ENCODE assay signal across 8 cellular contexts in genomic region chr11:47916361-47916841, GRCh38.
DNase-seq lines count a peak whose midpoint lies in the region; TF ChIP-seq lines count a peak whose summit lies in the region.
"Had no signal": no experiment of that assay in that cellular context is flagged by ENCODE, and none has a peak within 500 bp of the region (broad histone marks: within the 10 kb centered on the region; RNA-seq: fewer than 3 reads in every experiment).

No MANE protein-coding gene starts in this region.

- in situ Hi-C loops in transverse colon (cut with MboI; ENCODE audit: low pct_ligation_motif_present in 1 of 4, low pct_unique_long_range_greater_than_20kb in 1 of 4, low sequenced_read_pairs in 3 of 4), result no loop called here

- no peaks in the 10 kb centered on the region for H3K9me3 ChIP-seq in OCI-LY7 (ENCODE audit: low read length)
- no peaks in the 10 kb centered on the region for H3K9me3 ChIP-seq in colonic mucosa
- no peaks in the 10 kb centered on the region for H3K9me3 ChIP-seq in transverse colon
- no peaks in the 10 kb centered on the region for H3K9me3 ChIP-seq in tibial nerve

- POLR2A ChIA-PET in OCI-LY7 (lab: Charles Lee), result interaction anchor here (0.5 to 2.0 kb wide), 3 partner anchors 29 to 103 kb away, joined by 3 to 5 read pairs (median 4); no protein-coding TSS in a partner anchor

- DNase-seq in OCI-LY7 (ENCODE audit: low spot score) (no peak), colonic mucosa (peak; percentile 34), mesenteric fat pad (ENCODE audit: low spot score) (peak; percentile 89), transverse colon (no peak), tibial nerve (ENCODE audit: low spot score in 2 of 2) (no peak), activated gamma-delta T cell treated with Interleukin-2 at 50 U/mL for 16 hours (no peak), NCI-H82 (lab: John Stamatoyannopoulos, UW) (no peak)
- DNase-seq: activated CD4-positive, alpha-beta T cell treated with anti-CD3 and anti-CD28 coated beads for 1 hour had no signal

- H4K20me1 ChIP-seq in OCI-LY7 (ENCODE audit: insufficient read depth, low read length), result no peaks in the 10 kb centered on the region

- H3K4me3 ChIP-seq in OCI-LY7 (ENCODE audit: low read depth, low read length, poor library complexity, severe bottlenecking) (no peak overlapping the region), colonic mucosa (no peak overlapping the region), transverse colon (no peak overlapping the region), tibial nerve (no peak overlapping the region)

- no peak for TF ChIP-seq EP300 in transverse colon (IDR thresholded peaks at IDR 0.05; ENCODE audit: low read depth)
- TF ChIP-seq EP300 in tibial nerve (IDR thresholded peaks at IDR 0.05), result no peak

- TF ChIP-seq POLR2A in transverse colon (IDR thresholded peaks at IDR 0.05) (no peak), tibial nerve (IDR thresholded peaks at IDR 0.05) (no peak)

- no peaks in the 10 kb centered on the region for H3K27me3 ChIP-seq in colonic mucosa
- no peaks in the 10 kb centered on the region for H3K27me3 ChIP-seq in transverse colon
- no peaks in the 10 kb centered on the region for H3K27me3 ChIP-seq in tibial nerve

- no TSS peak for BruUV-seq in OCI-LY7 (replicated peaks; lab: Mats Ljungman, UMichigan)

- H3K27ac ChIP-seq in OCI-LY7 (ENCODE audit: low read depth, low read length, poor library complexity, severe bottlenecking), result no peak overlapping the region
- no peak overlapping the region for H3K27ac ChIP-seq in colonic mucosa
- peak overlapping the region; percentile 49 to 65 (median 62) for H3K27ac ChIP-seq in transverse colon
- H3K27ac ChIP-seq in tibial nerve, result peak overlapping the region in 1 of 4 donors; percentile 16

- H3K4me2 ChIP-seq in OCI-LY7 (ENCODE audit: low read length), result peak overlapping the region; percentile 66

- H3K9me2 ChIP-seq in OCI-LY7 (ENCODE audit: insufficient read depth, low read length), result no peaks in the 10 kb centered on the region

- 68 to 81% methylated on average over 2 to 9 of the region's 9 CpGs for WGBS in transverse colon (ENCODE audit: low coverage in 1 of 2), 2 donors
- 59 to 68% methylated on average over 9 of the region's 9 CpGs for WGBS in tibial nerve, 2 donors

- H3K36me3 ChIP-seq in OCI-LY7 (ENCODE audit: insufficient read depth, low read length) (no peaks in the 10 kb centered on the region), colonic mucosa (no peaks in the 10 kb centered on the region), transverse colon (no peaks in the 10 kb centered on the region), tibial nerve (no peaks in the 10 kb centered on the region)

- intact Hi-C loops in OCI-LY7 (cut with micrococcal nuclease; ENCODE audit: unreplicated experiment), result no loop called here
- intact Hi-C loops in colonic mucosa (cut with DNase I), result no loop called here
- intact Hi-C loops in transverse colon (cut with DNase I; ENCODE audit: low total_unique reads), result no loop called here

- no peaks in the 10 kb centered on the region for H3K79me2 ChIP-seq in OCI-LY7 (ENCODE audit: insufficient read depth, low read depth, low read length)

- H3K4me1 ChIP-seq in OCI-LY7 (ENCODE audit: insufficient read depth, low read length, poor library complexity, severe bottlenecking) (peaks cover 71% of the 10 kb centered on the region), colonic mucosa (no peaks in the 10 kb centered on the region), transverse colon (peaks cover 0 to 15% (median 0%) of the 10 kb centered on the region in 4 donors), tibial nerve (peaks cover 0 to 15% (median 6%) of the 10 kb centered on the region in 4 donors)

- H3K9ac ChIP-seq in colonic mucosa (ENCODE audit: low read depth in 2 of 2, low read length in 2 of 2), result no peak overlapping the region

- no peak overlapping the region for H2AFZ ChIP-seq in OCI-LY7 (ENCODE audit: low read length)

- CTCF ChIA-PET in OCI-LY7 (lab: Charles Lee; ENCODE audit: unreplicated experiment), result no interaction called here

- no peak for TF ChIP-seq CTCF in OCI-LY7 (conservative IDR thresholded peaks at IDR 0.05; ENCODE audit: low read length)
- TF ChIP-seq CTCF in colonic mucosa (IDR thresholded peaks at IDR 0.05), result no peak
- no peak for TF ChIP-seq CTCF in transverse colon (IDR thresholded peaks at IDR 0.05)
- no peak for TF ChIP-seq CTCF in tibial nerve (IDR thresholded peaks at IDR 0.05)

Comparison
In these comparisons a context has a peak if more than half of its experiments do, and no peak if none do; other contexts are left out.
1. DNase-seq: peak in colonic mucosa (single experiment) and mesenteric fat pad (single experiment); none in OCI-LY7 (single experiment), transverse colon (single experiment), tibial nerve (0 of 2), activated gamma-delta T cell treated with Interleukin-2 at 50 U/mL for 16 hours (single experiment) and NCI-H82 (single experiment).
2. H3K27ac ChIP-seq: peak in transverse colon (4 of 4); none in OCI-LY7 (single experiment) and colonic mucosa (single experiment).